ENCODE assay signal across 7 cellular contexts in genomic region chr16:29232160-29232705, GRCh38.
DNase-seq lines count a peak whose midpoint lies in the region; ATAC-seq and TF ChIP-seq lines count a peak whose summit lies in the region.
"Not testable (repeated sequence)": the region's sequence is repeated elsewhere in the genome, so short reads cannot be mapped to it uniquely, and the experiment has no call there.

No MANE protein-coding gene starts in this region.

- not testable (repeated sequence) for H3K9me3 ChIP-seq in esophagus muscularis mucosa; lung (ENCODE audit: control insufficient read depth in 2 of 2, insufficient read depth in 1 of 2, low read length in 1 of 2)

- not testable (repeated sequence) for H3K27me3 Mint-ChIP-seq in activated CD8-positive, alpha-beta memory T cell treated with anti-CD3 and anti-CD28 coated beads, Interleukin-2, amount 10 ng/mL, durations not matched to agents 7 days and 5 days; osteocyte (ENCODE audit: unreplicated experiment); type B pancreatic cell

- CTCF ChIA-PET in activated CD8-positive, alpha-beta memory T cell treated with anti-CD3 and anti-CD28 coated beads, Interleukin-2, amount 10 ng/mL, durations not matched to agents 7 days and 5 days (lab: Charles Lee), result not testable (repeated sequence)

- peak; percentile 22 for DNase-seq in activated CD4-positive, CD25-positive, alpha-beta regulatory T cell treated with anti-CD3 and anti-CD28 coated beads, Interleukin-2, amount 50 U/mL, for 72 hours
- DNase-seq in activated CD8-positive, alpha-beta memory T cell treated with anti-CD3 and anti-CD28 coated beads, Interleukin-2, amount 10 ng/mL, durations not matched to agents 7 days and 5 days, result peak; percentile 12
- DNase-seq in esophagus muscularis mucosa (ENCODE audit: extremely low spot score) (peak; percentile 7), lung (ENCODE audit: low spot score) (peak; percentile 15), osteocyte (ENCODE audit: extremely low spot score, unreplicated experiment) (peak; percentile 74), type B pancreatic cell (ENCODE audit: extremely low spot score, unreplicated experiment) (peak; percentile 53), ureter (ENCODE audit: low spot score) (peak; percentile 35)

- TF ChIP-seq POLR2A in esophagus muscularis mucosa (IDR thresholded peaks at IDR 0.05; ENCODE audit: low read depth), result not testable (repeated sequence)

- intact Hi-C loops in esophagus muscularis mucosa (cut with DNase I), result not testable (repeated sequence)

- not testable (repeated sequence) for H3K4me3 Mint-ChIP-seq in activated CD8-positive, alpha-beta memory T cell treated with anti-CD3 and anti-CD28 coated beads, Interleukin-2, amount 10 ng/mL, durations not matched to agents 7 days and 5 days; osteocyte (ENCODE audit: unreplicated experiment); type B pancreatic cell

- not testable (repeated sequence) for H3K4me1 Mint-ChIP-seq in activated CD8-positive, alpha-beta memory T cell treated with anti-CD3 and anti-CD28 coated beads, Interleukin-2, amount 10 ng/mL, durations not matched to agents 7 days and 5 days; type B pancreatic cell (ENCODE audit: unreplicated experiment)
- peaks cover 12% of the 10 kb centered on the region for H3K4me1 Mint-ChIP-seq in osteocyte (ENCODE audit: unreplicated experiment)

- ATAC-seq in activated CD8-positive, alpha-beta memory T cell treated with anti-CD3 and anti-CD28 coated beads, Interleukin-2, amount 10 ng/mL, durations not matched to agents 7 days and 5 days; lung (ENCODE audit: insufficient read depth, low FRiP score): not testable (repeated sequence)

- TF ChIP-seq CTCF in esophagus muscularis mucosa (IDR thresholded peaks at IDR 0.05); lung (IDR thresholded peaks at IDR 0.05; ENCODE audit: control extremely low read depth, extremely low read depth); osteocyte (IDR thresholded peaks at IDR 0.05); type B pancreatic cell (conservative IDR thresholded peaks at IDR 0.05): not testable (repeated sequence)

- not testable (repeated sequence) for H3K4me3 ChIP-seq in esophagus muscularis mucosa, lung

- 94% methylated on average over 10 of the region's 10 CpGs for WGBS in esophagus muscularis mucosa
- WGBS in lung, 2 donors, result 89 to 94% methylated on average over 10 of the region's 10 CpGs

- TF ChIP-seq EP300 in esophagus muscularis mucosa (IDR thresholded peaks at IDR 0.05), result not testable (repeated sequence)

- not testable (repeated sequence) for H3K27ac ChIP-seq in esophagus muscularis mucosa (replicated peaks in 1 of 4); lung (ENCODE audit: low read depth in 1 of 2, low read length in 1 of 2)

- H3K36me3 Mint-ChIP-seq in activated CD8-positive, alpha-beta memory T cell treated with anti-CD3 and anti-CD28 coated beads, Interleukin-2, amount 10 ng/mL, durations not matched to agents 7 days and 5 days; osteocyte (ENCODE audit: unreplicated experiment); type B pancreatic cell: not testable (repeated sequence)

- not testable (repeated sequence) for H3K27ac Mint-ChIP-seq in activated CD8-positive, alpha-beta memory T cell treated with anti-CD3 and anti-CD28 coated beads, Interleukin-2, amount 10 ng/mL, durations not matched to agents 7 days and 5 days; osteocyte (ENCODE audit: unreplicated experiment); type B pancreatic cell

- H3K36me3 ChIP-seq in esophagus muscularis mucosa; lung (ENCODE audit: control insufficient read depth in 2 of 2, insufficient read depth in 2 of 2, low read length in 2 of 2): not testable (repeated sequence)

- peaks cover 0 to 28% (median 20%) of the 10 kb centered on the region in 4 donors for H3K4me1 ChIP-seq in esophagus muscularis mucosa
- not testable (repeated sequence) for H3K4me1 ChIP-seq in lung (ENCODE audit: control insufficient read depth in 2 of 2, insufficient read depth in 2 of 2, low read length in 2 of 2)

- not testable (repeated sequence) for H3K9me3 Mint-ChIP-seq in activated CD8-positive, alpha-beta memory T cell treated with anti-CD3 and anti-CD28 coated beads, Interleukin-2, amount 10 ng/mL, durations not matched to agents 7 days and 5 days (ENCODE audit: low read depth); osteocyte (ENCODE audit: unreplicated experiment); type B pancreatic cell

- H3K27me3 ChIP-seq in esophagus muscularis mucosa; lung (ENCODE audit: control insufficient read depth, insufficient read depth): not testable (repeated sequence)

Comparison
In these comparisons a context has a peak if more than half of its experiments do, and no peak if none do; other contexts are left out.
1. DNase-seq: peak in every context shown above with its lines; median percentile 74 in osteocyte; 53 in type B pancreatic cell; 35 in ureter; 22 in activated CD4-positive, CD25-positive, alpha-beta regulatory T cell treated with anti-CD3 and anti-CD28 coated beads, Interleukin-2, amount 50 U/mL, for 72 hours; 15 in lung; 12 in activated CD8-positive, alpha-beta memory T cell treated with anti-CD3 and anti-CD28 coated beads, Interleukin-2, amount 10 ng/mL, durations not matched to agents 7 days and 5 days; 7 in esophagus muscularis mucosa.